ENCODE assay signal across 30 cellular contexts in the genomic region with DNA sequence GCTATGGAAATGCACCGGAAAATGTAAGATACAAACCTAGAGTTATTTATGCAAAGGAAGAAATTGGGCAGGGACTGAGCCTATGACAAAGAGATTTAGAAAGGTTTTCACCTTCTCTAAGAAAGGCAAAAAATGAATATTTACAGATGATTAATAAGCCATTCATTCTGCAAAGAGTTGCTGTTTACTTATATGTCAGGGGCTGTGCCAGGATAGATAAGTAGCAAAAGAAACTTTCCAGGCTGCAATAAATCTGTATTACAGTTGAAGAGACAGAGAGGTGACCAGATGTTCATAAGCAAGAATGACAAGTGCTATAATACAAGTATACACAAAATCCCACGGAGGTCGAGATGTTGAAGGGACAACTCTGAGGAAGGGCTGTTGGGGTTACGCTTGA.
DNase-seq lines count a peak whose midpoint lies in the region; ATAC-seq, FAIRE-seq and TF ChIP-seq lines count a peak whose summit lies in the region.
"Had no signal": no experiment of that assay in that cellular context is flagged by ENCODE, and none has a peak within 500 bp of the region (broad histone marks: within the 10 kb centered on the region; RNA-seq: fewer than 3 reads in every experiment).

No MANE protein-coding gene starts in this region.

- 14 to 17% methylated on average over 4 of the region's 4 CpGs for WGBS in pancreas, 2 donors
- WGBS in smooth muscle cell (ENCODE audit: low lambda C conversion rate): 85% methylated on average over 4 of the region's 4 CpGs

- H3K27ac ChIP-seq in pancreas (no peak overlapping the region), smooth muscle cell (ENCODE audit: low read depth) (no peak overlapping the region)
- H3K27ac ChIP-seq: BLaER1 had no signal

- H3K4me1 Mint-ChIP-seq in WTC11 (peaks cover 15% of the 10 kb centered on the region), progenitor cell of endocrine pancreas (ENCODE audit: low read depth) (peaks cover 13% of the 10 kb centered on the region)
- H3K4me1 Mint-ChIP-seq: CD14-positive monocyte; CD4-positive, alpha-beta memory T cell; CD4-positive, CD25-positive, alpha-beta regulatory T cell; CD8-positive, alpha-beta memory T cell had no signal

- H3K27ac Mint-ChIP-seq in WTC11: peak overlapping the region; percentile 51; the same call in 1 of the 2 replicates
- peak overlapping the region; percentile 19 for H3K27ac Mint-ChIP-seq in progenitor cell of endocrine pancreas
- H3K27ac Mint-ChIP-seq: CD14-positive monocyte; CD4-positive, alpha-beta memory T cell; CD8-positive, alpha-beta memory T cell had no signal

- H3K79me2 ChIP-seq in smooth muscle cell (ENCODE audit: low read depth): no peaks in the 10 kb centered on the region

- H3K9me3 ChIP-seq in pancreas (no peaks in the 10 kb centered on the region), smooth muscle cell (replicated peaks; ENCODE audit: low read depth) (peaks cover 3% of the 10 kb centered on the region)
- H3K9me3 ChIP-seq: BE2C had no signal

- H3K4me3 ChIP-seq in pancreas (no peak overlapping the region), smooth muscle cell (no peak overlapping the region)
- H3K4me3 ChIP-seq: BLaER1, GM12878 had no signal

- TF ChIP-seq CTCF in WTC11 (IDR thresholded peaks at IDR 0.05) (no peak), pancreas (IDR thresholded peaks at IDR 0.05) (no peak), progenitor cell of endocrine pancreas (IDR thresholded peaks at IDR 0.05; ENCODE audit: unreplicated experiment) (no peak), smooth muscle cell (IDR thresholded peaks at IDR 0.05; ENCODE audit: borderline replicate concordance, insufficient read depth, poor library complexity, severe bottlenecking) (no peak)

- H3K27me3 Mint-ChIP-seq in WTC11 (ENCODE audit: low read depth) (no peaks in the 10 kb centered on the region; the same call in 1 of the 2 replicates), progenitor cell of endocrine pancreas (peaks cover 8% of the 10 kb centered on the region)
- H3K27me3 Mint-ChIP-seq: CD4-positive, alpha-beta memory T cell had no signal

- H3K4me2 ChIP-seq in smooth muscle cell: no peak overlapping the region
- H3K4me2 ChIP-seq: BLaER1 had no signal

- H3K4me1 ChIP-seq in pancreas (peaks cover 0 to 9% (median 6%) of the 10 kb centered on the region in 3 donors), smooth muscle cell (ENCODE audit: low read depth) (no peaks in the 10 kb centered on the region)
- H3K4me1 ChIP-seq: BLaER1 had no signal

- H2AFZ ChIP-seq in smooth muscle cell (ENCODE audit: low read depth): no peak overlapping the region

- CTCF ChIA-PET in WTC11 (lab: Charles Lee): no interaction called here

- no peak for FAIRE-seq in pancreas (lab: Jason Lieb, UNC)
- FAIRE-seq: A204.1, GM12878, GM12892, GM18507, GM19239 had no signal

- DNase-seq in NCI-H82 (lab: John Stamatoyannopoulos, UW) (peak; percentile 31), NCI-H82 treated with DMSO at 0.1 percent for 48 hours (lab: John Stamatoyannopoulos, UW; ENCODE audit: unreplicated experiment) (no peak), WTC11 (ENCODE audit: low spot score) (no peak), pancreas (no peak), progenitor cell of endocrine pancreas (ENCODE audit: low spot score, unreplicated experiment) (no peak), smooth muscle cell (lab: John Stamatoyannopoulos, UW; ENCODE audit: unreplicated experiment) (no peak)
- DNase-seq: 8988T; ACHN; BE2C; C1 segment of cervical spinal cord; CD4-positive, alpha-beta memory T cell; CD4-positive, CD25-positive, alpha-beta regulatory T cell; CD8-positive, alpha-beta memory T cell; COR-L47; DMS 273 treated with DMSO at 0.1 percent for 48 hours; DMS153; DMS53; DMS79; DND-41; EL; GDM1 had no signal

- H3K36me3 ChIP-seq in pancreas: no peaks in the 10 kb centered on the region
- no peaks in the 10 kb centered on the region for H3K36me3 ChIP-seq in smooth muscle cell (ENCODE audit: low read depth)
- H3K36me3 ChIP-seq: BE2C, BLaER1 had no signal

- POLR2A ChIA-PET in WTC11 (lab: Charles Lee): no interaction called here

- no peaks in the 10 kb centered on the region for H3K27me3 ChIP-seq in pancreas
- no peaks in the 10 kb centered on the region for H3K27me3 ChIP-seq in smooth muscle cell (ENCODE audit: low read depth)
- H3K27me3 ChIP-seq: BE2C, BLaER1 had no signal

- H3K4me3 Mint-ChIP-seq in WTC11: no peak overlapping the region
- no peak overlapping the region for H3K4me3 Mint-ChIP-seq in progenitor cell of endocrine pancreas (ENCODE audit: low read depth)
- H3K4me3 Mint-ChIP-seq: CD14-positive monocyte; CD4-positive, alpha-beta memory T cell; CD4-positive, CD25-positive, alpha-beta regulatory T cell; CD8-positive, alpha-beta memory T cell had no signal

- H3K36me3 Mint-ChIP-seq in WTC11 (peaks cover 32% of the 10 kb centered on the region), progenitor cell of endocrine pancreas (ENCODE audit: insufficient read depth) (peaks cover 5% of the 10 kb centered on the region)
- H3K36me3 Mint-ChIP-seq: CD14-positive monocyte; CD4-positive, alpha-beta memory T cell; CD4-positive, CD25-positive, alpha-beta regulatory T cell; CD8-positive, alpha-beta memory T cell had no signal

- H3F3A ChIP-seq in smooth muscle cell (ENCODE audit: low read depth): no peaks in the 10 kb centered on the region

- no peak overlapping the region for H3K9ac ChIP-seq in smooth muscle cell (ENCODE audit: low read depth)
- H3K9ac ChIP-seq: BLaER1 had no signal

- H4K20me1 ChIP-seq in smooth muscle cell (ENCODE audit: low read depth): no peaks in the 10 kb centered on the region
- H4K20me1 ChIP-seq: BLaER1 had no signal

- peaks cover 43% of the 10 kb centered on the region for H3K9me3 Mint-ChIP-seq in WTC11
- peaks cover 19% of the 10 kb centered on the region for H3K9me3 Mint-ChIP-seq in progenitor cell of endocrine pancreas (ENCODE audit: low read depth)

- ATAC-seq in WTC11: no peak
- ATAC-seq in pancreas: peak; percentile 40 to 77 (median 64)
- ATAC-seq in GM19395 (IDR thresholded peaks at IDR 0.05; ENCODE audit: unreplicated experiment): no peak
- no peak for ATAC-seq in GM18861 (IDR thresholded peaks at IDR 0.05; ENCODE audit: unreplicated experiment)
- ATAC-seq: GM12878 had no signal

- intact Hi-C loops in pancreas (cut with DNase I): no loop called here

TF ChIP-seq in WTC11, 78 proteins besides CTCF, POLR2A, EP300 and RAD21:
- TF ChIP-seq EMX1 (CRISPR knock-in tag; IDR thresholded peaks at IDR 0.05) (no peak), ZNF396 (CRISPR knock-in tag; IDR thresholded peaks at IDR 0.05; ENCODE audit: borderline replicate concordance) (no peak), TCF7 (CRISPR knock-in tag; IDR thresholded peaks at IDR 0.05; ENCODE audit: low read depth) (no peak), GTF2I (CRISPR knock-in tag; conservative IDR thresholded peaks at IDR 0.05) (no peak)
- TF ChIP-seq, protein P1, sequence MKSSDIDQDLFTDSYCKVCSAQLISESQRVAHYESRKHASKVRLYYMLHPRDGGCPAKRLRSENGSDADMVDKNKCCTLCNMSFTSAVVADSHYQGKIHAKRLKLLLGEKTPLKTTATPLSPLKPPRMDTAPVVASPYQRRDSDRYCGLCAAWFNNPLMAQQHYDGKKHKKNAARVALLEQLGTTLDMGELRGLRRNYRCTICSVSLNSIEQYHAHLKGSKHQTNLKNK (CRISPR knock-in tag; IDR thresholded peaks at IDR 0.05): no peak

Comparison
In these comparisons a context has a peak if more than half of its experiments do, and no peak if none do; other contexts are left out.
1. ATAC-seq: peak in pancreas (4 of 4); none in WTC11 (single experiment), GM19395 (single experiment) and GM18861 (single experiment).